8 cellular contexts compared by ENCODE assay signal in genomic region chrX:119870626-119871131, GRCh38. TPM values are rescaled to one million over a fixed set of nuclear protein-coding genes. Genes with fewer than 3 reads are reported as not detected.
DNase-seq lines count a peak whose midpoint lies in the region; ATAC-seq and TF ChIP-seq lines count a peak whose summit lies in the region.

No MANE protein-coding gene starts in this region.

- peak overlapping the region; percentile 42 for H2AFZ ChIP-seq in hepatocyte

- TF ChIP-seq EP300 in sigmoid colon (IDR thresholded peaks at IDR 0.05), result no peak

- H3K27ac ChIP-seq in hepatocyte, result peak overlapping the region; percentile 97
- peak overlapping the region; percentile 91 to 96 (median 94) for H3K27ac ChIP-seq in sigmoid colon

- CTCF ChIA-PET in GM10248 (lab: Yijun Ruan, JAX), result interaction anchor here (1.1 to 2.5 kb wide), 4 partner anchors 10 to 91 kb away, joined by 3 to 8 read pairs (median 5); no protein-coding TSS in a partner anchor

- intact Hi-C loops in sigmoid colon (cut with DNase I), result loop anchor here (2.0 to 10.0 kb wide), 2 partner anchors 18 to 176 kb away; partner anchors contain the start of genes SEPTIN6 and UPF3B

- DNase-seq in G401 (ENCODE audit: low spot score) (peak; percentile 19), RPMI8226 (peak; percentile 42), astrocyte of the cerebellum (ENCODE audit: low read depth) (no peak), hepatocyte (ENCODE audit: low spot score) (peak; percentile 34), sigmoid colon (peak; percentile 52), GM10248 (ENCODE audit: extremely low spot score) (no peak)

- H3K9me3 ChIP-seq in hepatocyte (ENCODE audit: low read depth), result no peaks in the 10 kb centered on the region
- H3K9me3 ChIP-seq in sigmoid colon, result no peaks in the 10 kb centered on the region

- H4K20me1 ChIP-seq in hepatocyte (ENCODE audit: insufficient read depth, poor library complexity, severe bottlenecking), result no peaks in the 10 kb centered on the region

- H3K4me3 ChIP-seq in astrocyte of the cerebellum (ENCODE audit: low read depth, low read length) (peak overlapping the region; percentile 71), hepatocyte (peak overlapping the region; percentile 63), sigmoid colon (peak overlapping the region; percentile 38 to 65 (median 61))

- peak; percentile 16 for ATAC-seq in HG02642 (IDR thresholded peaks at IDR 0.05; ENCODE audit: poor library complexity, unreplicated experiment)
- no peak for ATAC-seq in GM19324 (IDR thresholded peaks at IDR 0.05; ENCODE audit: low FRiP score, unreplicated experiment)

- H3K9me2 ChIP-seq in hepatocyte (replicated peaks; ENCODE audit: insufficient read depth), result no peaks in the 10 kb centered on the region

- no peak for TF ChIP-seq CTCF in astrocyte of the cerebellum (IDR thresholded peaks at IDR 0.05; ENCODE audit: low read depth, low read length, missing control alignments)
- TF ChIP-seq CTCF in hepatocyte (IDR thresholded peaks at IDR 0.05; ENCODE audit: poor library complexity), result no peak
- no peak for TF ChIP-seq CTCF in sigmoid colon (IDR thresholded peaks at IDR 0.05)
- TF ChIP-seq CTCF in GM10248 (IDR thresholded peaks at IDR 0.05; ENCODE audit: control extremely low read depth, extremely low read depth, low read depth, missing control alignments), result no peak

- TF ChIP-seq POLR2A in sigmoid colon (IDR thresholded peaks at IDR 0.05), result no peak

- in situ Hi-C loops in G401 (cut with HindIII; ENCODE audit: low sequenced_read_pairs), result no loop called here
- in situ Hi-C loops in astrocyte of the cerebellum (cut with HindIII; ENCODE audit: low sequenced_read_pairs), result no loop called here

- POLR2A ChIA-PET in GM10248 (lab: Yijun Ruan, JAX), result interaction anchor here (1.3 to 2.6 kb wide), 3 partner anchors 18 to 81 kb away, joined by 3 to 17 read pairs (median 6); partner anchors contain the start of genes RPL39 and UPF3B

- peaks cover 5% of the 10 kb centered on the region for H3K4me1 ChIP-seq in hepatocyte (ENCODE audit: insufficient read depth)
- peaks cover 0 to 17% (median 7%) of the 10 kb centered on the region in 4 donors for H3K4me1 ChIP-seq in sigmoid colon

- H3K79me2 ChIP-seq in hepatocyte, result peaks cover 34% of the 10 kb centered on the region

- peak overlapping the region; percentile 73 for H3K4me2 ChIP-seq in hepatocyte

- WGBS in hepatocyte (ENCODE audit: low lambda C conversion rate, missing lambda C conversion rate), result 50% methylated on average over 25 of the region's 25 CpGs
- 0 to 1% methylated on average over 25 of the region's 25 CpGs for WGBS in sigmoid colon, 2 donors

- H3K36me3 ChIP-seq in hepatocyte (replicated peaks; ENCODE audit: insufficient read depth, low read depth) (no peaks in the 10 kb centered on the region), sigmoid colon (peaks cover 0 to 9% (median under 1%) of the 10 kb centered on the region in 4 donors)

- H3K27me3 ChIP-seq in hepatocyte (no peaks in the 10 kb centered on the region), sigmoid colon (no peaks in the 10 kb centered on the region)

RNA-seq across cellular contexts. Expression of gene RNF113A, which starts 0.9 kb away (rescaled TPM):
- total RNA-seq in G401 (2014; rRNA removed; shearing (Covaris generic)), result 6.2 and 7.5 TPM in 2 replicates
- total RNA-seq in hepatocyte (19.7 and 25.8 TPM in 2 replicates), sigmoid colon (10 to 100 TPM in 2 of 4 donors, 1 to 10 TPM in 2; 7.2 to 15.6 (median 9.6) TPM)
- polyA plus RNA-seq in hepatocyte (14.1 and 19.7 TPM in 2 replicates), sigmoid colon (10 to 100 TPM; 12.5 to 20.2 (median 14.4) TPM)

RNA-seq across cellular contexts. Expression of gene NDUFA1, which starts 1.0 kb away (rescaled TPM):
- total RNA-seq in G401 (2014; rRNA removed; shearing (Covaris generic)), result 55.4 and 122 TPM in 2 replicates
- total RNA-seq in hepatocyte (68.3 and 84.4 TPM in 2 replicates), sigmoid colon (100 to 1,000 TPM in 1 of 4 donors, 10 to 100 TPM in 3; 51.2 to 106 (median 76.3) TPM)
- polyA plus RNA-seq in hepatocyte (321 and 324 TPM in 2 replicates), sigmoid colon (100 to 1,000 TPM; 144 to 412 (median 354) TPM)

RNA-seq across cellular contexts. Expression of gene UPF3B, which starts 17.9 kb away (rescaled TPM):
- total RNA-seq in G401 (2014; rRNA removed; shearing (Covaris generic)), result 2.5 and 5.7 TPM in 2 replicates
- total RNA-seq in hepatocyte (3.3 and 4.3 TPM in 2 replicates), sigmoid colon (10 to 100 TPM in 2 of 4 donors, 1 to 10 TPM in 2; 6.5 to 11.4 (median 9.2) TPM)
- polyA plus RNA-seq in hepatocyte (6.7 and 11.0 TPM in 2 replicates), sigmoid colon (10 to 100 TPM in 2 of 3 donors, 1 to 10 TPM in 1; 9.0 to 13.2 (median 12.7) TPM)

RNA-seq across cellular contexts. Expression of gene AKAP14, which starts 25.0 kb away (rescaled TPM):
- total RNA-seq in G401 (2014; rRNA removed; shearing (Covaris generic)), result not detected in 2 replicates
- total RNA-seq in hepatocyte, result not detected in 2 replicates
- polyA plus RNA-seq in hepatocyte, result not detected in 2 replicates
- total RNA-seq in sigmoid colon, result not detected
- polyA plus RNA-seq in sigmoid colon, result not detected

Comparison
In these comparisons a context has a peak if more than half of its experiments do, and no peak if none do; other contexts are left out.
1. DNase-seq: peak in G401 (single experiment), RPMI8226 (single experiment), hepatocyte (single experiment) and sigmoid colon (single experiment); none in astrocyte of the cerebellum (single experiment) and GM10248 (single experiment).
2. Peak in every context shown above with its lines, with median percentiles within 50 percentile points of each other: H3K4me3 ChIP-seq.